Comparison of ENCODE assay signal across 8 cellular contexts in the genomic region with DNA sequence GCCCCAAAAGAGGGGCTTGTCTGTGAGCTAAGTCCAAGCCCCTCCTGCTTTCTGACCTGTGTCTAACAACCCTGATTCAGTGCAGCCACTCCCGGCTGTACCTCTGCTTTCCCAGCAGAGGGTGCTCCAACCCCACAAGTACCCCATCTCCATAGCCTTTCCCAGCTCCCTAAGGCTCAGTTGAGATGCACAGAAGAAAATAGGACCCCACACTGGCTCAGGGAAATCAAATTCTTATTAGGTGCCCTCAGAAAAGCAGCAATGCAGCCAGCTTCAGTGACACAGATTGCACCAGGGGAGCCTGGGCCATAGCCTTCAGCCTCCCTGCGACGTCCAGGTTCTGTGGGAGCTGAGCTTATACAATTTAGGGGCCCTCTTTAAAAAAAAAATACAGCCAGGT. TPM values are rescaled to one million over a fixed set of nuclear protein-coding genes. Genes with fewer than 3 reads are reported as not detected.
A peak's percentile ranks its signal among the peaks of the same experiment; 100 is the strongest.
DNase-seq lines count a peak whose midpoint lies in the region; ATAC-seq, FAIRE-seq and TF ChIP-seq lines count a peak whose summit lies in the region.

No MANE protein-coding gene starts in this region.

- POLR2A ChIA-PET in A549 (lab: Yijun Ruan, JAX), result interaction anchor here (0.6 to 2.4 kb wide), 9 partner anchors 28 to 220 kb away, joined by 3 to 10 read pairs (median 4); no protein-coding TSS in a partner anchor

- TF ChIP-seq EP300 in A549 (IDR thresholded peaks at IDR 0.05), result no peak

- CTCF ChIA-PET in A549 (lab: Yijun Ruan, JAX), result interaction anchor here (0.6 to 43.1 kb wide), 69 partner anchors 8 to 739 kb away, joined by 3 to 1600 read pairs (median 6); partner anchors contain the start of genes CIPC, IRF2BPL and ZDHHC22

- TF ChIP-seq RAD21 in A549 (conservative IDR thresholded peaks at IDR 0.05 in 1 of 2, IDR thresholded peaks at IDR 0.05 in 1 of 2), result peak; percentile 99 to 100

- peaks cover 4% of the 10 kb centered on the region; the same call in 1 of the 3 replicates for H3K4me1 ChIP-seq in A549

- peak; percentile 95 for FAIRE-seq in A549 (lab: Jason Lieb, UNC)

- no peak overlapping the region for H3K4me2 ChIP-seq in A549

- TF ChIP-seq POLR2A in A549 (IDR thresholded peaks at IDR 0.05; ENCODE audit: low read length), result no peak

- 61% methylated on average over 3 of the region's 3 CpGs for WGBS in A549 (ENCODE audit: missing lambda C conversion rate)

- peaks cover 7% of the 10 kb centered on the region; the same call in 2 of the 3 replicates for H3K9me3 ChIP-seq in A549

- in situ Hi-C loops in GM13977 (cut with MboI; ENCODE audit: low pct_unique_long_range_greater_than_20kb, low sequenced_read_pairs, unreplicated experiment), result loop anchor here (25.0 kb wide), 1 partner anchor 436 kb away; the partner anchor contains the start of genes GSTZ1 and POMT2

- ATAC-seq in A549, result peak; percentile 91 to 94
- ATAC-seq in HG03439 (IDR thresholded peaks at IDR 0.05; ENCODE audit: unreplicated experiment), result no peak

- TF ChIP-seq CTCF in A549 (IDR thresholded peaks at IDR 0.05) (peak; percentile 96), GM13977 (IDR thresholded peaks at IDR 0.05; ENCODE audit: extremely low read depth, insufficient read depth, missing control alignments) (peak; percentile 95), VCaP (conservative IDR thresholded peaks at IDR 0.05) (peak; percentile 91), cardiac fibroblast (IDR thresholded peaks at IDR 0.05; ENCODE audit: low read depth, low read length) (peak; percentile 98)

- H3K27ac ChIP-seq in A549 (peak overlapping the region; percentile 57 to 69), VCaP (no peak overlapping the region)

- no peak overlapping the region for H3K4me3 ChIP-seq in A549
- no peak overlapping the region for H3K4me3 ChIP-seq in cardiac fibroblast (replicated peaks in 1 of 2; ENCODE audit: low read depth in 2 of 2, low read length in 2 of 2)

- DNase-seq in A549 (ENCODE audit: low read depth in 1 of 2, low spot score in 1 of 2), result peak; percentile 80 to 86
- DNase-seq in GM13977 (ENCODE audit: low spot score), result peak; percentile 77
- peak; percentile 94 for DNase-seq in NCI-H2171 treated with DMSO at 0.1 percent for 48 hours (lab: John Stamatoyannopoulos, UW)
- peak; percentile 81 to 83 for DNase-seq in cardiac fibroblast (ENCODE audit: low read depth in 2 of 2)
- peak; percentile 85 for DNase-seq in islet precursor cell
- peak; percentile 60 for DNase-seq in stimulated activated CD4-positive, alpha-beta T cell treated with anti-CD3 and anti-CD28 coated beads, Interleukin-15, amount 100 ng/mL, for 24 hours

TF ChIP-seq in A549, 52 proteins besides CTCF, POLR2A, EP300 and RAD21:
- TF ChIP-seq, protein P1, sequence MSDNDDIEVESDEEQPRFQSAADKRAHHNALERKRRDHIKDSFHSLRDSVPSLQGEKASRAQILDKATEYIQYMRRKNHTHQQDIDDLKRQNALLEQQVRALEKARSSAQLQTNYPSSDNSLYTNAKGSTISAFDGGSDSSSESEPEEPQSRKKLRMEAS (IDR thresholded peaks at IDR 0.05), result no peak
- TF ChIP-seq NR3C1 (IDR thresholded peaks at IDR 0.05) (no peak), SMC3 (IDR thresholded peaks at IDR 0.05) (peak; percentile 100), PHF8 (IDR thresholded peaks at IDR 0.05; ENCODE audit: borderline replicate concordance, low read depth) (no peak)
- TF ChIP-seq, protein P2, sequence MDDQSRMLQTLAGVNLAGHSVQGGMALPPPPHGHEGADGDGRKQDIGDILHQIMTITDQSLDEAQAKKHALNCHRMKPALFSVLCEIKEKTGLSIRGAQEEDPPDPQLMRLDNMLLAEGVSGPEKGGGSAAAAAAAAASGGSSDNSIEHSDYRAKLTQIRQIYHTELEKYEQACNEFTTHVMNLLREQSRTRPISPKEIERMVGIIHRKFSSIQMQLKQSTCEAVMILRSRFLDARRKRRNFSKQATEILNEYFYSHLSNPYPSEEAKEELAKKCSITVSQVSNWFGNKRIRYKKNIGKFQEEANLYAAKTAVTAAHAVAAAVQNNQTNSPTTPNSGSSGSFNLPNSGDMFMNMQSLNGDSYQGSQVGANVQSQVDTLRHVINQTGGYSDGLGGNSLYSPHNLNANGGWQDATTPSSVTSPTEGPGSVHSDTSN (IDR thresholded peaks at IDR 0.05), result no peak

RNA-seq across cellular contexts. Expression of gene LRRC74A, which starts 49.9 kb away (rescaled TPM):
- not detected in 2 replicates for polyA plus RNA-seq in A549 (2011; rRNA removed)
- polyA plus RNA-seq in A549 (2012; cell fraction: cytosol; rRNA removed), result not detected in 2 replicates
- not detected in 2 replicates for polyA plus RNA-seq in A549 (2012; cell fraction: nucleus; rRNA removed)
- not detected in 3 replicates for polyA plus RNA-seq in A549 (2017; fragmentation: RNase III; extraction: RNeasy Plus Mini Kit Qiagen cat#74134 plus additional on column Dnase treatment)
- polyA minus RNA-seq in A549 (2011; rRNA and poly(A)+ RNA removed), result not detected in 2 replicates
